ENCODE assay signal across 1 cellular context in the genomic region with DNA sequence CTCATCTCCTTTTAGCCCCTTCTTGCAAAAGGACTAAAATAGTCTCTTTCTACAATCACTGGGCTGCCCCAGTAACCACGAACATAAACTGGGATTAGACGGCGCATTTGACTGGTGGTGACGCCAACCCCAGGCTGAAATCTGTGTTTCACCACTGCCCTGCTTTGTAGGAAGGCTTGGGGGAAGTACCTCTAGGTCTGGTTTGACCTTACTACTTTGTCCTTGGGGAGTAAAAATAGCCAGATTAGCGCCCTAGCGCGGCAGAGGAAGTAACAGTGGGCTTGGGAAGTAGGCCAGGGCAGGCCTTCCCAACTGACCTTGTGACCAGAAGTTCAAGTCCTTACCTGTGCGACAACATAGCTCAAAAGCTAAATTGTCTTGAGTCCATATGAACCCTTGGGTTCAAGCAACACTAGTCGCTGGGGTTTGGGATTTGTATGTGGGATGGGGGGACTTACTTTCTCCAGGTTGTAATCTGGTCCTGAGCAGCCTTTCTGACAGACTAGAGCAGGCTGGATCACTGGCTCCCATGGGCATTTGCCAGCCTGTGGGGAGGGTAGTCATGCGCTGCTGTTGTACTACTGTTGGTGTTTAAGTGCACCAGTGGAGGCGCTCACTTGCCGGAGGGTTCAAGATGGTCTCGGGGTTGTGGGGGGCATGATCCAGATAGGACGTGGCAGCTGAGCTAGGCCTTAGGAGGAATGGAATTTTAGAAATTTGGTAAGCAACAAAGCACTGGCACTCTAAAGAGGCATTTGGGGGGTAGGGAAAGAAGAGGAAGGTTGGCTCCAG.
TF ChIP-seq lines count a peak whose summit lies in the region.

No MANE protein-coding gene starts in this region.

TF ChIP-seq in K562, 482 proteins besides CTCF, POLR2A, EP300 and RAD21 (continued from another document and continues in another):
- TF ChIP-seq, protein P1, sequence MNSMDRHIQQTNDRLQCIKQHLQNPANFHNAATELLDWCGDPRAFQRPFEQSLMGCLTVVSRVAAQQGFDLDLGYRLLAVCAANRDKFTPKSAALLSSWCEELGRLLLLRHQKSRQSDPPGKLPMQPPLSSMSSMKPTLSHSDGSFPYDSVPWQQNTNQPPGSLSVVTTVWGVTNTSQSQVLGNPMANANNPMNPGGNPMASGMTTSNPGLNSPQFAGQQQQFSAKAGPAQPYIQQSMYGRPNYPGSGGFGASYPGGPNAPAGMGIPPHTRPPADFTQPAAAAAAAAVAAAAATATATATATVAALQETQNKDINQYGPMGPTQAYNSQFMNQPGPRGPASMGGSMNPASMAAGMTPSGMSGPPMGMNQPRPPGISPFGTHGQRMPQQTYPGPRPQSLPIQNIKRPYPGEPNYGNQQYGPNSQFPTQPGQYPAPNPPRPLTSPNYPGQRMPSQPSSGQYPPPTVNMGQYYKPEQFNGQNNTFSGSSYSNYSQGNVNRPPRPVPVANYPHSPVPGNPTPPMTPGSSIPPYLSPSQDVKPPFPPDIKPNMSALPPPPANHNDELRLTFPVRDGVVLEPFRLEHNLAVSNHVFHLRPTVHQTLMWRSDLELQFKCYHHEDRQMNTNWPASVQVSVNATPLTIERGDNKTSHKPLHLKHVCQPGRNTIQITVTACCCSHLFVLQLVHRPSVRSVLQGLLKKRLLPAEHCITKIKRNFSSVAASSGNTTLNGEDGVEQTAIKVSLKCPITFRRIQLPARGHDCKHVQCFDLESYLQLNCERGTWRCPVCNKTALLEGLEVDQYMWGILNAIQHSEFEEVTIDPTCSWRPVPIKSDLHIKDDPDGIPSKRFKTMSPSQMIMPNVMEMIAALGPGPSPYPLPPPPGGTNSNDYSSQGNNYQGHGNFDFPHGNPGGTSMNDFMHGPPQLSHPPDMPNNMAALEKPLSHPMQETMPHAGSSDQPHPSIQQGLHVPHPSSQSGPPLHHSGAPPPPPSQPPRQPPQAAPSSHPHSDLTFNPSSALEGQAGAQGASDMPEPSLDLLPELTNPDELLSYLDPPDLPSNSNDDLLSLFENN (IDR thresholded peaks at IDR 0.05; ENCODE audit: low read depth in 2 of 2, low read length in 2 of 2): no peak
- no peak for TF ChIP-seq TRIM28 (IDR thresholded peaks at IDR 0.05)
- no peak for TF ChIP-seq SRSF7 (optimal IDR thresholded peaks at IDR 0.05; ENCODE audit: low read depth, low read length)
- TF ChIP-seq CBX8 (IDR thresholded peaks at IDR 0.05; ENCODE audit: borderline replicate concordance, extremely low read depth, low read depth, low read length, poor library complexity, severe bottlenecking): no peak
- no peak for TF ChIP-seq KDM2B (CRISPR knock-in tag; IDR thresholded peaks at IDR 0.05)
- no peak for TF ChIP-seq ZNF668 (CRISPR knock-in tag; IDR thresholded peaks at IDR 0.05)
- TF ChIP-seq KDM5B (IDR thresholded peaks at IDR 0.05; ENCODE audit: insufficient replicate concordance, low read depth, low read length): no peak
- peak; percentile 23; the same call in 1 of the 2 replicates for TF ChIP-seq CTBP1 (IDR thresholded peaks at IDR 0.05; ENCODE audit: borderline replicate concordance)
- TF ChIP-seq, protein P2, sequence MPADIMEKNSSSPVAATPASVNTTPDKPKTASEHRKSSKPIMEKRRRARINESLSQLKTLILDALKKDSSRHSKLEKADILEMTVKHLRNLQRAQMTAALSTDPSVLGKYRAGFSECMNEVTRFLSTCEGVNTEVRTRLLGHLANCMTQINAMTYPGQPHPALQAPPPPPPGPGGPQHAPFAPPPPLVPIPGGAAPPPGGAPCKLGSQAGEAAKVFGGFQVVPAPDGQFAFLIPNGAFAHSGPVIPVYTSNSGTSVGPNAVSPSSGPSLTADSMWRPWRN (IDR thresholded peaks at IDR 0.05; ENCODE audit: low read depth): no peak
- no peak for TF ChIP-seq FOS (IDR thresholded peaks at IDR 0.05; ENCODE audit: extremely low read depth, insufficient read length)
- no peak for TF ChIP-seq NUFIP1 (IDR thresholded peaks at IDR 0.05; ENCODE audit: partially characterized antibody)
- TF ChIP-seq KLF6 (CRISPR knock-in tag; IDR thresholded peaks at IDR 0.05; ENCODE audit: borderline replicate concordance): 0 out of 2 replicates have a peak, but pooled peaks have one; percentile 20
- no peak for TF ChIP-seq HDAC2 (IDR thresholded peaks at IDR 0.05)
- TF ChIP-seq ZNF140 (CRISPR knock-in tag; IDR thresholded peaks at IDR 0.05): no peak
- peak; percentile 40 to 65; a peak in 2 of 4 replicates for TF ChIP-seq KDM1A (IDR thresholded peaks at IDR 0.05)
- TF ChIP-seq ZNF23 (CRISPR knock-in tag; IDR thresholded peaks at IDR 0.05): no peak
- TF ChIP-seq HDAC3 (IDR thresholded peaks at IDR 0.05; ENCODE audit: borderline replicate concordance, partially characterized antibody): no peak
- no peak for TF ChIP-seq KLF1 (tag; IDR thresholded peaks at IDR 0.05)
- TF ChIP-seq SMARCA5 (IDR thresholded peaks at IDR 0.05): 0 out of 2 replicates have a peak, but pooled peaks have one; percentile 13
- TF ChIP-seq, protein P3, sequence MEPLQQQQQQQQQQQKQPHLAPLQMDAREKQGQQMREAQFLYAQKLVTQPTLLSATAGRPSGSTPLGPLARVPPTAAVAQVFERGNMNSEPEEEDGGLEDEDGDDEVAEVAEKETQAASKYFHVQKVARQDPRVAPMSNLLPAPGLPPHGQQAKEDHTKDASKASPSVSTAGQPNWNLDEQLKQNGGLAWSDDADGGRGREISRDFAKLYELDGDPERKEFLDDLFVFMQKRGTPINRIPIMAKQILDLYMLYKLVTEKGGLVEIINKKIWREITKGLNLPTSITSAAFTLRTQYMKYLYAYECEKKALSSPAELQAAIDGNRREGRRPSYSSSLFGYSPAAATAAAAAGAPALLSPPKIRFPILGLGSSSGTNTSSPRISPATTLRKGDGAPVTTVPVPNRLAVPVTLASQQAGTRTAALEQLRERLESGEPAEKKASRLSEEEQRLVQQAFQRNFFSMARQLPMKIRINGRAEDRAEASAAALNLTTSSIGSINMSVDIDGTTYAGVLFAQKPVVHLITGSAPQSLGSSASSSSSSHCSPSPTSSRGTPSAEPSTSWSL (CRISPR knock-in tag; IDR thresholded peaks at IDR 0.05; ENCODE audit: borderline replicate concordance): no peak
- no peak for TF ChIP-seq XRCC5 (IDR thresholded peaks at IDR 0.05; ENCODE audit: low read depth, low read length)
- no peak for TF ChIP-seq NONO (IDR thresholded peaks at IDR 0.05; ENCODE audit: low read depth in 2 of 2, low read length in 1 of 2)
- no peak for TF ChIP-seq SMAD2 (IDR thresholded peaks at IDR 0.05; ENCODE audit: low read depth, low read length)
- TF ChIP-seq PHF20 (IDR thresholded peaks at IDR 0.05; ENCODE audit: partially characterized antibody): no peak
- TF ChIP-seq, protein P4, sequence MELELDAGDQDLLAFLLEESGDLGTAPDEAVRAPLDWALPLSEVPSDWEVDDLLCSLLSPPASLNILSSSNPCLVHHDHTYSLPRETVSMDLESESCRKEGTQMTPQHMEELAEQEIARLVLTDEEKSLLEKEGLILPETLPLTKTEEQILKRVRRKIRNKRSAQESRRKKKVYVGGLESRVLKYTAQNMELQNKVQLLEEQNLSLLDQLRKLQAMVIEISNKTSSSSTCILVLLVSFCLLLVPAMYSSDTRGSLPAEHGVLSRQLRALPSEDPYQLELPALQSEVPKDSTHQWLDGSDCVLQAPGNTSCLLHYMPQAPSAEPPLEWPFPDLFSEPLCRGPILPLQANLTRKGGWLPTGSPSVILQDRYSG (tag; conservative IDR thresholded peaks at IDR 0.05; ENCODE audit: low read depth): no peak
- no peak for TF ChIP-seq SAFB (IDR thresholded peaks at IDR 0.05; ENCODE audit: borderline replicate concordance, low read depth, low read length)
- no peak for TF ChIP-seq ZNF324 (CRISPR knock-in tag; IDR thresholded peaks at IDR 0.05)
- no peak for TF ChIP-seq ELF4 (CRISPR knock-in tag; IDR thresholded peaks at IDR 0.05)
- TF ChIP-seq ETV1 (tag; conservative IDR thresholded peaks at IDR 0.05; ENCODE audit: low read depth): 0 out of 2 replicates have a peak, but pooled peaks have one; percentile 27
- TF ChIP-seq HNRNPUL1 (IDR thresholded peaks at IDR 0.05; ENCODE audit: low read length): no peak
- TF ChIP-seq MYC (IDR thresholded peaks at IDR 0.05; ENCODE audit: low read depth, low read length): no peak
- peak; percentile 61; the same call in 1 of the 2 replicates for TF ChIP-seq MYC (CRISPR knock-in tag; IDR thresholded peaks at IDR 0.05; ENCODE audit: borderline replicate concordance, low read depth)
- no peak for TF ChIP-seq PHF8 (IDR thresholded peaks at IDR 0.05; ENCODE audit: borderline replicate concordance, low read length)
- no peak for TF ChIP-seq RBM34 (IDR thresholded peaks at IDR 0.05; ENCODE audit: borderline replicate concordance, insufficient read depth, low read length)
- no peak for TF ChIP-seq NR0B1 (IDR thresholded peaks at IDR 0.05; ENCODE audit: partially characterized antibody)
- TF ChIP-seq CSDE1 (IDR thresholded peaks at IDR 0.05): no peak
- peak; percentile 99 for TF ChIP-seq ESRRA (IDR thresholded peaks at IDR 0.05; ENCODE audit: borderline replicate concordance, low read depth)
- TF ChIP-seq NR2C2 (CRISPR knock-in tag; IDR thresholded peaks at IDR 0.05): no peak
- peak; percentile 59 for TF ChIP-seq NR2C2 (tag; IDR thresholded peaks at IDR 0.05)
- TF ChIP-seq, protein P5, sequence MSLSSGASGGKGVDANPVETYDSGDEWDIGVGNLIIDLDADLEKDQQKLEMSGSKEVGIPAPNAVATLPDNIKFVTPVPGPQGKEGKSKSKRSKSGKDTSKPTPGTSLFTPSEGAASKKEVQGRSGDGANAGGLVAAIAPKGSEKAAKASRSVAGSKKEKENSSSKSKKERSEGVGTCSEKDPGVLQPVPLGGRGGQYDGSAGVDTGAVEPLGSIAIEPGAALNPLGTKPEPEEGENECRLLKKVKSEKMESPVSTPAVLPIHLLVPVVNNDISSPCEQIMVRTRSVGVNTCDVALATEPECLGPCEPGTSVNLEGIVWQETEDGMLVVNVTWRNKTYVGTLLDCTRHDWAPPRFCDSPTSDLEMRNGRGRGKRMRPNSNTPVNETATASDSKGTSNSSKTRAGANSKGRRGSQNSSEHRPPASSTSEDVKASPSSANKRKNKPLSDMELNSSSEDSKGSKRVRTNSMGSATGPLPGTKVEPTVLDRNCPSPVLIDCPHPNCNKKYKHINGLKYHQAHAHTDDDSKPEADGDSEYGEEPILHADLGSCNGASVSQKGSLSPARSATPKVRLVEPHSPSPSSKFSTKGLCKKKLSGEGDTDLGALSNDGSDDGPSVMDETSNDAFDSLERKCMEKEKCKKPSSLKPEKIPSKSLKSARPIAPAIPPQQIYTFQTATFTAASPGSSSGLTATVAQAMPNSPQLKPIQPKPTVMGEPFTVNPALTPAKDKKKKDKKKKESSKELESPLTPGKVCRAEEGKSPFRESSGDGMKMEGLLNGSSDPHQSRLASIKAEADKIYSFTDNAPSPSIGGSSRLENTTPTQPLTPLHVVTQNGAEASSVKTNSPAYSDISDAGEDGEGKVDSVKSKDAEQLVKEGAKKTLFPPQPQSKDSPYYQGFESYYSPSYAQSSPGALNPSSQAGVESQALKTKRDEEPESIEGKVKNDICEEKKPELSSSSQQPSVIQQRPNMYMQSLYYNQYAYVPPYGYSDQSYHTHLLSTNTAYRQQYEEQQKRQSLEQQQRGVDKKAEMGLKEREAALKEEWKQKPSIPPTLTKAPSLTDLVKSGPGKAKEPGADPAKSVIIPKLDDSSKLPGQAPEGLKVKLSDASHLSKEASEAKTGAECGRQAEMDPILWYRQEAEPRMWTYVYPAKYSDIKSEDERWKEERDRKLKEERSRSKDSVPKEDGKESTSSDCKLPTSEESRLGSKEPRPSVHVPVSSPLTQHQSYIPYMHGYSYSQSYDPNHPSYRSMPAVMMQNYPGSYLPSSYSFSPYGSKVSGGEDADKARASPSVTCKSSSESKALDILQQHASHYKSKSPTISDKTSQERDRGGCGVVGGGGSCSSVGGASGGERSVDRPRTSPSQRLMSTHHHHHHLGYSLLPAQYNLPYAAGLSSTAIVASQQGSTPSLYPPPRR (CRISPR knock-in tag; IDR thresholded peaks at IDR 0.05; ENCODE audit: borderline replicate concordance): no peak
- TF ChIP-seq SPI1 (IDR thresholded peaks at IDR 0.05; ENCODE audit: borderline replicate concordance, low read depth, low read length): peak; percentile 64; the same call in 1 of the 2 replicates
- TF ChIP-seq ELK3 (CRISPR knock-in tag; IDR thresholded peaks at IDR 0.05): no peak
- TF ChIP-seq ZEB2 (IDR thresholded peaks at IDR 0.05): no peak
- TF ChIP-seq HMGN3 (IDR thresholded peaks at IDR 0.05; ENCODE audit: borderline replicate concordance, extremely low read depth, insufficient read length, low read depth, low read length): no peak
- TF ChIP-seq POU5F1 (IDR thresholded peaks at IDR 0.05; ENCODE audit: borderline replicate concordance, low read depth, low read length, partially characterized antibody): no peak
- TF ChIP-seq KAT2B (IDR thresholded peaks at IDR 0.05; ENCODE audit: low read depth, low read length): no peak
- TF ChIP-seq FOXJ3 (CRISPR knock-in tag; IDR thresholded peaks at IDR 0.05): no peak
- no peak for TF ChIP-seq TEAD2 (tag; IDR thresholded peaks at IDR 0.05)
- TF ChIP-seq ZNF280B (CRISPR knock-in tag; IDR thresholded peaks at IDR 0.05): no peak
- TF ChIP-seq ZNF212 (CRISPR knock-in tag; IDR thresholded peaks at IDR 0.05): no peak
